In genomic region chr6:3442444-3443220, GRCh38 we compare ENCODE assay signal across 17 cellular contexts. TPM values are rescaled to one million over a fixed set of nuclear protein-coding genes. Genes with fewer than 3 reads are reported as not detected.
DNase-seq lines count a peak whose midpoint lies in the region; ATAC-seq, FAIRE-seq and TF ChIP-seq lines count a peak whose summit lies in the region.
"Had no signal": no experiment of that assay in that cellular context is flagged by ENCODE, and none has a peak within 500 bp of the region (broad histone marks: within the 10 kb centered on the region; RNA-seq: fewer than 3 reads in every experiment).

No MANE protein-coding gene starts in this region.

- H3K36me3 Mint-ChIP-seq in stimulated activated naive B cell treated with anti-CD40 and anti-IgM and Interleukin-4, amounts not matched to agents 10 μg/mL and 1 μg/mL and 100 μg/mL, for 72 hours: no peaks in the 10 kb centered on the region

- H3K27ac ChIP-seq in left lung (no peak overlapping the region), sigmoid colon (no peak overlapping the region)
- H3K27ac ChIP-seq: BLaER1, gastroesophageal sphincter had no signal

- TF ChIP-seq CTCF in bronchial epithelial cell (IDR thresholded peaks at IDR 0.05; ENCODE audit: insufficient read depth, low read length, severe bottlenecking): no peak
- TF ChIP-seq CTCF in left lung (IDR thresholded peaks at IDR 0.05): no peak
- TF ChIP-seq CTCF in sigmoid colon (IDR thresholded peaks at IDR 0.05): no peak

- no peak for TF ChIP-seq POLR2A in sigmoid colon (IDR thresholded peaks at IDR 0.05)

- no peaks in the 10 kb centered on the region for H3K4me1 Mint-ChIP-seq in stimulated activated naive B cell treated with anti-CD40 and anti-IgM and Interleukin-4, amounts not matched to agents 10 μg/mL and 1 μg/mL and 100 μg/mL, for 72 hours
- H3K4me1 Mint-ChIP-seq: naive B cell had no signal

- intact Hi-C loops in left lung (cut with DNase I) (no loop called here), sigmoid colon (cut with DNase I) (no loop called here)

- H3K27me3 ChIP-seq in bronchial epithelial cell (ENCODE audit: control insufficient read depth, insufficient read depth, low read length): no peaks in the 10 kb centered on the region
- H3K27me3 ChIP-seq in left lung: no peaks in the 10 kb centered on the region
- no peaks in the 10 kb centered on the region for H3K27me3 ChIP-seq in sigmoid colon
- H3K27me3 ChIP-seq: BLaER1, gastroesophageal sphincter, MG63 had no signal

- peak; percentile 51 for ATAC-seq in left lung
- ATAC-seq in stimulated activated naive B cell treated with anti-CD40 and anti-IgM and Interleukin-4, amounts not matched to agents 10 μg/mL and 1 μg/mL and 100 μg/mL, for 72 hours (replicated peaks): no peak
- ATAC-seq: gastroesophageal sphincter, left colon had no signal

- no peak overlapping the region for H3K4me3 ChIP-seq in bronchial epithelial cell (ENCODE audit: low read depth, low read length)
- H3K4me3 ChIP-seq in left lung: no peak overlapping the region
- H3K4me3 ChIP-seq in sigmoid colon: no peak overlapping the region
- H3K4me3 ChIP-seq: BLaER1, gastroesophageal sphincter, MG63 had no signal

- H3K9me3 ChIP-seq in left lung (no peaks in the 10 kb centered on the region), sigmoid colon (no peaks in the 10 kb centered on the region)
- H3K9me3 ChIP-seq: BLaER1, gastroesophageal sphincter, MG63 had no signal

- no peaks in the 10 kb centered on the region for H3K9me3 Mint-ChIP-seq in stimulated activated naive B cell treated with anti-CD40 and anti-IgM and Interleukin-4, amounts not matched to agents 10 μg/mL and 1 μg/mL and 100 μg/mL, for 72 hours
- H3K9me3 Mint-ChIP-seq: activated T-cell treated with anti-CD3 and anti-CD28 coated beads, Interleukin-2, amount 50 U/mL, for 24 hours had no signal

- H3K27ac Mint-ChIP-seq in stimulated activated naive B cell treated with anti-CD40 and anti-IgM and Interleukin-4, amounts not matched to agents 10 μg/mL and 1 μg/mL and 100 μg/mL, for 72 hours: no peak overlapping the region
- H3K27ac Mint-ChIP-seq: activated T-cell treated with anti-CD3 and anti-CD28 coated beads, Interleukin-2, amount 50 U/mL, for 24 hours; naive B cell had no signal

- H3K36me3 ChIP-seq in bronchial epithelial cell (ENCODE audit: control insufficient read depth, insufficient read depth, low read length) (no peaks in the 10 kb centered on the region), left lung (no peaks in the 10 kb centered on the region), sigmoid colon (no peaks in the 10 kb centered on the region)
- H3K36me3 ChIP-seq: BLaER1, gastroesophageal sphincter, MG63 had no signal

- 83 to 84% methylated on average over 8 of the region's 8 CpGs for WGBS in sigmoid colon, 2 donors

- H3K4me1 ChIP-seq in left lung (no peaks in the 10 kb centered on the region), sigmoid colon (peaks cover 0 to 22% (median 15%) of the 10 kb centered on the region in 4 donors)
- H3K4me1 ChIP-seq: BLaER1 had no signal

- no peak overlapping the region for H3K4me3 Mint-ChIP-seq in stimulated activated naive B cell treated with anti-CD40 and anti-IgM and Interleukin-4, amounts not matched to agents 10 μg/mL and 1 μg/mL and 100 μg/mL, for 72 hours
- H3K4me3 Mint-ChIP-seq: activated T-cell treated with anti-CD3 and anti-CD28 coated beads, Interleukin-2, amount 50 U/mL, for 24 hours; naive B cell had no signal

- peaks cover 25 to 36% of the 10 kb centered on the region in 2 donors for H3K27me3 Mint-ChIP-seq in stimulated activated naive B cell treated with anti-CD40 and anti-IgM and Interleukin-4, amounts not matched to agents 10 μg/mL and 1 μg/mL and 100 μg/mL, for 72 hours
- H3K27me3 Mint-ChIP-seq: activated T-cell treated with anti-CD3 and anti-CD28 coated beads, Interleukin-2, amount 50 U/mL, for 24 hours had no signal

- FAIRE-seq in bronchial epithelial cell (lab: Jason Lieb, UNC): no peak

- in situ Hi-C loops in Caki2 (cut with HindIII; ENCODE audit: low pct_unique_long_range_greater_than_20kb, low sequenced_read_pairs): no loop called here

- peak; percentile 80 for DNase-seq in Caki2 (ENCODE audit: low read depth)
- DNase-seq in LHCN-M2 (ENCODE audit: low read depth): peak; percentile 73
- DNase-seq in bronchial epithelial cell (ENCODE audit: low read depth): peak; percentile 71
- no peak for DNase-seq in left lung
- DNase-seq in DMS53 treated with DMSO at 0.1 percent for 48 hours (lab: John Stamatoyannopoulos, UW; ENCODE audit: unreplicated experiment): no peak
- no peak for DNase-seq in stimulated activated naive B cell treated with anti-CD40 and anti-IgM and Interleukin-4, amounts not matched to agents 10 μg/mL and 1 μg/mL and 100 μg/mL, for 72 hours
- DNase-seq in sigmoid colon: no peak
- no peak for DNase-seq in NCI-H1694 treated with DMSO at 0.1 percent for 48 hours (lab: John Stamatoyannopoulos, UW)
- DNase-seq: activated CD4-positive, alpha-beta T cell treated with anti-CD3 and anti-CD28 coated beads for 4 hours; activated T-cell treated with anti-CD3 and anti-CD28 coated beads, Interleukin-2, amount 50 U/mL, for 24 hours; DMS79 treated with DMSO at 0.1 percent for 48 hours; left colon; MG63; naive B cell; SW 1271 had no signal

- no peak for TF ChIP-seq EP300 in sigmoid colon (IDR thresholded peaks at IDR 0.05)

RNA-seq across cellular contexts. Expression of gene SLC22A23, which starts 14.2 kb away (rescaled TPM):
- 3.6 and 10.1 TPM in 2 replicates for total RNA-seq in Caki2 (2014; rRNA removed; shearing (Covaris generic); ENCODE audit: low replicate concordance)
- total RNA-seq in LHCN-M2 (2014; rRNA removed) (0.77 and 1.6 TPM in 2 replicates), bronchial epithelial cell (18.7 and 20.6 TPM in 2 replicates), left lung (10 to 100 TPM; 24.4 to 25.7 TPM), sigmoid colon (10 to 100 TPM in 2 of 4 donors, 1 to 10 TPM in 2; 8.1 to 16.9 (median 10.7) TPM)
- polyA plus RNA-seq in LHCN-M2 (2012): 1.3 TPM
- 10 to 100 TPM; 12.0 to 18.7 (median 13.9) TPM for polyA plus RNA-seq in sigmoid colon

Comparison
In these comparisons a context has a peak if more than half of its experiments do, and no peak if none do; other contexts are left out.
1. DNase-seq: peak in Caki2 (single experiment), LHCN-M2 (single experiment) and bronchial epithelial cell (single experiment); none in left lung (0 of 2), DMS53 treated with DMSO at 0.1 percent for 48 hours (single experiment), stimulated activated naive B cell treated with anti-CD40 and anti-IgM and Interleukin-4, amounts not matched to agents 10 μg/mL and 1 μg/mL and 100 μg/mL, for 72 hours (single experiment), sigmoid colon (single experiment) and NCI-H1694 treated with DMSO at 0.1 percent for 48 hours (single experiment).